23 cellular contexts compared by ENCODE assay signal in the genomic region with DNA sequence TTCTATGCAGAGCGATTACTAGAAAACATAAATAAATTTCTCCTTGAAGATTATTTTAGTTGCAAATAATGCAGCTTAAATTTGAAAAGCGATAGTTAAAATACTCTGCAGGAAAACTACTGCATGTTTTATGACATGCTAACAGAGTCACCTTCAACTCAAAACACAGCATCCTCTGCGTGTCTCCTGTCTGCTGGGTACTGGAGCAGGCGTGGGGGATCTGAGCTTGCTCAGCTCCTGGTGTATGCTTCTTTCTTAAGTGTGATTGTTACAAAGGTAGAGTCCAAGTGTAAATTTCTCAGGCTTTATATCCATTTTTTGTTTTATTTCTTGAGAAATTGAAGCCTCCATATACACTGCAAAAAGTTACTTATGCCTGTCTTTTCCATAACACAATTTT.
"Had no signal": no experiment of that assay in that cellular context is flagged by ENCODE, and none has a peak within 500 bp of the region (broad histone marks: within the 10 kb centered on the region; RNA-seq: fewer than 3 reads in every experiment).

No MANE protein-coding gene starts in this region.

- H3K27me3 Mint-ChIP-seq: activated CD4-positive, alpha-beta T cell treated with anti-CD3 and anti-CD28 coated beads, Interleukin-2, amount 10 ng/mL, durations not matched to agents 24 days and 14 days; activated naive CD8-positive, alpha-beta T cell treated with anti-CD3 and anti-CD28 coated beads, Interleukin-2, amount 50 U/mL, for 24 hours had no signal

- DNase-seq: activated CD4-positive, alpha-beta T cell treated with anti-CD3 and anti-CD28 coated beads, Interleukin-2, amount 10 ng/mL, durations not matched to agents 24 days and 14 days; activated CD4-positive, alpha-beta T cell treated with anti-CD3 and anti-CD28 coated beads, Interleukin-2, amount 50 U/mL, for 48 hours; activated CD4-positive, CD25-positive, alpha-beta regulatory T cell treated with anti-CD3 and anti-CD28 coated beads, Interleukin-2, amount 50 U/mL, for 72 hours; activated CD8-positive, alpha-beta memory T cell treated with anti-CD3 and anti-CD28 coated beads, Interleukin-2, amount 10 ng/mL, durations not matched to agents 7 days and 5 days; activated effector memory CD4-positive, alpha-beta T cell treated with anti-CD3 and anti-CD28 coated beads, Interleukin-2, amount 50 U/mL, for 16 hours; activated naive CD4-positive, alpha-beta T cell treated with Interleukin-2 at 50 U/mL for 16 hours; activated naive CD8-positive, alpha-beta T cell treated with anti-CD3 and anti-CD28 coated beads, Interleukin-2, amount 50 U/mL, for 24 hours; activated T-cell treated with anti-CD3 and anti-CD28 coated beads, Interleukin-2, amount 50 U/mL, for 4 hours; cerebellar nuclear complex; KBM-7; NCI-H1048; NCI-H146; NCI-H187 treated with DMSO at 0.1 percent for 48 hours; NCI-H2081 treated with DMSO at 0.1 percent for 48 hours; NCI-H2171 treated with DMSO at 0.1 percent for 48 hours; NCI-H226; NCI-H526 treated with DMSO at 0.1 percent for 48 hours; PC-9; SHP77 treated with DMSO at 0.1 percent for 48 hours had no signal

- ATAC-seq: activated CD8-positive, alpha-beta memory T cell treated with anti-CD3 and anti-CD28 coated beads, Interleukin-2, amount 10 ng/mL, durations not matched to agents 7 days and 5 days; activated naive CD4-positive, alpha-beta T cell treated with anti-CD3 and anti-CD28 coated beads, Interleukin-2, amount 50 U/mL, for 72 hours; activated naive CD8-positive, alpha-beta T cell treated with anti-CD3 and anti-CD28 coated beads, Interleukin-2, amount 50 U/mL, for 24 hours; activated T-cell treated with anti-CD3 and anti-CD28 coated beads, Interleukin-2, amount 50 U/mL, for 4 hours; WTC11 had no signal

- H3K4me2 ChIP-seq: PC-9 had no signal

- H3K9me3 Mint-ChIP-seq: activated CD4-positive, alpha-beta T cell treated with anti-CD3 and anti-CD28 coated beads, Interleukin-2, amount 10 ng/mL, durations not matched to agents 24 days and 14 days; activated naive CD8-positive, alpha-beta T cell treated with anti-CD3 and anti-CD28 coated beads, Interleukin-2, amount 50 U/mL, for 24 hours; activated T-cell treated with anti-CD3 and anti-CD28 coated beads, Interleukin-2, amount 50 U/mL, for 4 hours; WTC11 had no signal

- H2AFZ ChIP-seq: PC-9 had no signal

- FAIRE-seq: astrocyte had no signal

- H3K4me3 Mint-ChIP-seq: activated CD4-positive, alpha-beta T cell treated with anti-CD3 and anti-CD28 coated beads, Interleukin-2, amount 10 ng/mL, durations not matched to agents 24 days and 14 days; activated CD8-positive, alpha-beta memory T cell treated with anti-CD3 and anti-CD28 coated beads, Interleukin-2, amount 10 ng/mL, durations not matched to agents 7 days and 5 days; activated naive CD8-positive, alpha-beta T cell treated with anti-CD3 and anti-CD28 coated beads, Interleukin-2, amount 50 U/mL, for 24 hours; activated T-cell treated with anti-CD3 and anti-CD28 coated beads, Interleukin-2, amount 50 U/mL, for 4 hours; T-helper 1 cell treated with Interleukin-12 subunit alpha and Interleukin-12 subunit beta and Interleukin-4 antibody, amounts not matched to agents 30 μg/mL and 1 μg/mL, for 36 hours; WTC11 had no signal

- H3K4me3 ChIP-seq: PC-9 had no signal

- H3K27ac ChIP-seq: PC-9 had no signal

- H3K27ac Mint-ChIP-seq: activated CD4-positive, alpha-beta T cell treated with anti-CD3 and anti-CD28 coated beads, Interleukin-2, amount 10 ng/mL, durations not matched to agents 24 days and 14 days; activated CD8-positive, alpha-beta memory T cell treated with anti-CD3 and anti-CD28 coated beads, Interleukin-2, amount 10 ng/mL, durations not matched to agents 7 days and 5 days; activated naive CD4-positive, alpha-beta T cell treated with anti-CD3 and anti-CD28 coated beads, Interleukin-2, amount 50 U/mL, for 72 hours; activated naive CD8-positive, alpha-beta T cell treated with anti-CD3 and anti-CD28 coated beads, Interleukin-2, amount 50 U/mL, for 24 hours; T-helper 1 cell treated with Interleukin-12 subunit alpha and Interleukin-12 subunit beta and Interleukin-4 antibody, amounts not matched to agents 30 μg/mL and 1 μg/mL, for 36 hours; WTC11 had no signal
